In genomic region chr12:29517265-29517664, GRCh38 we compare ENCODE assay signal across 2 cellular contexts.
TF ChIP-seq lines count a peak whose summit lies in the region.

No MANE protein-coding gene starts in this region.

TF ChIP-seq in K562, 482 proteins besides CTCF, POLR2A, EP300 and RAD21:
- no peak for TF ChIP-seq E2F6 (IDR thresholded peaks at IDR 0.05; ENCODE audit: borderline replicate concordance in 1 of 2, extremely low read depth in 1 of 2, insufficient read depth in 1 of 2, insufficient read length in 1 of 2, low read depth in 1 of 2, low read length in 1 of 2, poor library complexity in 1 of 2, severe bottlenecking in 1 of 2)
- TF ChIP-seq ARNT (IDR thresholded peaks at IDR 0.05) = no peak
- no peak for TF ChIP-seq CEBPG (CRISPR knock-in tag; IDR thresholded peaks at IDR 0.05)
- TF ChIP-seq CEBPG (tag; conservative IDR thresholded peaks at IDR 0.05 in 1 of 2, IDR thresholded peaks at IDR 0.05 in 1 of 2) = 0 out of 4 replicates have a peak, but pooled peaks of 1 of the 2 experiments have one; percentile 20
- no peak for TF ChIP-seq KAT2B (IDR thresholded peaks at IDR 0.05; ENCODE audit: low read depth, low read length)
- no peak for TF ChIP-seq HINFP (tag; conservative IDR thresholded peaks at IDR 0.05; ENCODE audit: low read depth)
- TF ChIP-seq DEAF1 (CRISPR knock-in tag; IDR thresholded peaks at IDR 0.05) = peak; percentile 56

TF ChIP-seq in neural cell, 6 proteins besides CTCF, POLR2A, EP300 and RAD21:
- TF ChIP-seq MXI1 (conservative IDR thresholded peaks at IDR 0.05; ENCODE audit: poor library complexity, severe bottlenecking) = no peak
- peak; percentile 20 for TF ChIP-seq SMC3 (conservative IDR thresholded peaks at IDR 0.05; ENCODE audit: poor library complexity)
